1 cellular context compared by ENCODE assay signal in the genomic region with DNA sequence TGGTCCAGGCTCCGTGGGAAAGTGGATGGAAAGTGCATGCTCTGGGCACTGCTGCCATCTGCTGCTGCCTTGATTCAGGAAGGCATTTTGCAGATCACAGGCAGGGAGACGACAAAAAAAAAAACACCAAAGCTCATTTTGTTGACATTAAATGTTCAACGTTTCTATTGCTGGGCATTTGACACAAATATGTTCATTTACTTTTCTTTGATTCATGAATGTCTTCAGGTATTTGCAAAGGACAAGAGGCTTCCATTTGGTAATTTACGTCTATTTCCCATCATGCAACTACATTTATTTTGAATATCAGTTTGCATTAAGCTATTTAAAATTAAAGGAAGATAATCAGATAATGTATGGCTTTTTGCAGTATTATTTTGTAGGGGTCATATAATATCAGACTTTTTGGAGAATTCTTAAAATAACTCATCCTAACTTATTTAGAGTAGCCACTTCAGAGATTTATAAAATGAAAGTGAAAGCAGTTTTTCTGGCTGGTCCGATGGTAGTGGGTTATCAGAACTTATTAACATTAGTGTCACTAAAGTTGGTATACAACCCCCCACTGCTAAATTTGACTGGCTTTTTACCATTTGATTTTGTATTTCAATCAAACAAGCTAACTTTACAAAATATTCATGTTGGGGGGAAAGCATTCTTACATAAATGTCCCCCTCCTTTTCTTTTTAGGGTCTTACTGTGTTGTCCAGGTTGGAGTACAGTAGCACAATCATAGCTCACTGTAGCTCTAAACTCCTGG.
TF ChIP-seq lines count a peak whose summit lies in the region.

No MANE protein-coding gene starts in this region.

TF ChIP-seq in HepG2, 621 proteins besides CTCF, POLR2A, EP300 and RAD21 (continued from another document and continues in another):
- TF ChIP-seq, protein P1, sequence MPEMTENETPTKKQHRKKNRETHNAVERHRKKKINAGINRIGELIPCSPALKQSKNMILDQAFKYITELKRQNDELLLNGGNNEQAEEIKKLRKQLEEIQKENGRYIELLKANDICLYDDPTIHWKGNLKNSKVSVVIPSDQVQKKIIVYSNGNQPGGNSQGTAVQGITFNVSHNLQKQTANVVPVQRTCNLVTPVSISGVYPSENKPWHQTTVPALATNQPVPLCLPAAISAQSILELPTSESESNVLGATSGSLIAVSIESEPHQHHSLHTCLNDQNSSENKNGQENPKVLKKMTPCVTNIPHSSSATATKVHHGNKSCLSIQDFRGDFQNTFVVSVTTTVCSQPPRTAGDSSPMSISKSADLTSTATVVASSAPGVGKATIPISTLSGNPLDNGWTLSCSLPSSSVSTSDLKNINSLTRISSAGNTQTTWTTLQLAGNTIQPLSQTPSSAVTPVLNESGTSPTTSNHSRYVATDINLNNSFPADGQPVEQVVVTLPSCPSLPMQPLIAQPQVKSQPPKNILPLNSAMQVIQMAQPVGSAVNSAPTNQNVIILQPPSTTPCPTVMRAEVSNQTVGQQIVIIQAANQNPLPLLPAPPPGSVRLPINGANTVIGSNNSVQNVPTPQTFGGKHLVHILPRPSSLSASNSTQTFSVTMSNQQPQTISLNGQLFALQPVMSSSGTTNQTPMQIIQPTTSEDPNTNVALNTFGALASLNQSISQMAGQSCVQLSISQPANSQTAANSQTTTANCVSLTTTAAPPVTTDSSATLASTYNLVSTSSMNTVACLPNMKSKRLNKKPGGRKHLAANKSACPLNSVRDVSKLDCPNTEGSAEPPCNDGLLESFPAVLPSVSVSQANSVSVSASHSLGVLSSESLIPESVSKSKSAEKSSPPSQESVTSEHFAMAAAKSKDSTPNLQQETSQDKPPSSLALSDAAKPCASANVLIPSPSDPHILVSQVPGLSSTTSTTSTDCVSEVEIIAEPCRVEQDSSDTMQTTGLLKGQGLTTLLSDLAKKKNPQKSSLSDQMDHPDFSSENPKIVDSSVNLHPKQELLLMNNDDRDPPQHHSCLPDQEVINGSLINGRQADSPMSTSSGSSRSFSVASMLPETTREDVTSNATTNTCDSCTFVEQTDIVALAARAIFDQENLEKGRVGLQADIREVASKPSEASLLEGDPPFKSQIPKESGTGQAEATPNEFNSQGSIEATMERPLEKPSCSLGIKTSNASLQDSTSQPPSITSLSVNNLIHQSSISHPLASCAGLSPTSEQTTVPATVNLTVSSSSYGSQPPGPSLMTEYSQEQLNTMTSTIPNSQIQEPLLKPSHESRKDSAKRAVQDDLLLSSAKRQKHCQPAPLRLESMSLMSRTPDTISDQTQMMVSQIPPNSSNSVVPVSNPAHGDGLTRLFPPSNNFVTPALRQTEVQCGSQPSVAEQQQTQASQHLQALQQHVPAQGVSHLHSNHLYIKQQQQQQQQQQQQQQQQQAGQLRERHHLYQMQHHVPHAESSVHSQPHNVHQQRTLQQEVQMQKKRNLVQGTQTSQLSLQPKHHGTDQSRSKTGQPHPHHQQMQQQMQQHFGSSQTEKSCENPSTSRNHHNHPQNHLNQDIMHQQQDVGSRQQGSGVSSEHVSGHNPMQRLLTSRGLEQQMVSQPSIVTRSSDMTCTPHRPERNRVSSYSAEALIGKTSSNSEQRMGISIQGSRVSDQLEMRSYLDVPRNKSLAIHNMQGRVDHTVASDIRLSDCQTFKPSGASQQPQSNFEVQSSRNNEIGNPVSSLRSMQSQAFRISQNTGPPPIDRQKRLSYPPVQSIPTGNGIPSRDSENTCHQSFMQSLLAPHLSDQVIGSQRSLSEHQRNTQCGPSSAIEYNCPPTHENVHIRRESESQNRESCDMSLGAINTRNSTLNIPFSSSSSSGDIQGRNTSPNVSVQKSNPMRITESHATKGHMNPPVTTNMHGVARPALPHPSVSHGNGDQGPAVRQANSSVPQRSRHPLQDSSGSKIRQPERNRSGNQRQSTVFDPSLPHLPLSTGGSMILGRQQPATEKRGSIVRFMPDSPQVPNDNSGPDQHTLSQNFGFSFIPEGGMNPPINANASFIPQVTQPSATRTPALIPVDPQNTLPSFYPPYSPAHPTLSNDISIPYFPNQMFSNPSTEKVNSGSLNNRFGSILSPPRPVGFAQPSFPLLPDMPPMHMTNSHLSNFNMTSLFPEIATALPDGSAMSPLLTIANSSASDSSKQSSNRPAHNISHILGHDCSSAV (CRISPR knock-in tag; IDR thresholded peaks at IDR 0.05; ENCODE audit: borderline replicate concordance) = no peak
- TF ChIP-seq, protein P2, sequence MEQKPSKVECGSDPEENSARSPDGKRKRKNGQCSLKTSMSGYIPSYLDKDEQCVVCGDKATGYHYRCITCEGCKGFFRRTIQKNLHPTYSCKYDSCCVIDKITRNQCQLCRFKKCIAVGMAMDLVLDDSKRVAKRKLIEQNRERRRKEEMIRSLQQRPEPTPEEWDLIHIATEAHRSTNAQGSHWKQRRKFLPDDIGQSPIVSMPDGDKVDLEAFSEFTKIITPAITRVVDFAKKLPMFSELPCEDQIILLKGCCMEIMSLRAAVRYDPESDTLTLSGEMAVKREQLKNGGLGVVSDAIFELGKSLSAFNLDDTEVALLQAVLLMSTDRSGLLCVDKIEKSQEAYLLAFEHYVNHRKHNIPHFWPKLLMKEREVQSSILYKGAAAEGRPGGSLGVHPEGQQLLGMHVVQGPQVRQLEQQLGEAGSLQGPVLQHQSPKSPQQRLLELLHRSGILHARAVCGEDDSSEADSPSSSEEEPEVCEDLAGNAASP (CRISPR knock-in tag; IDR thresholded peaks at IDR 0.05; ENCODE audit: borderline replicate concordance) = 0 out of 2 replicates have a peak, but pooled peaks have one; percentile 32
- TF ChIP-seq MLLT10 (CRISPR knock-in tag; IDR thresholded peaks at IDR 0.05) = no peak
- peak; percentile 6; the same call in 1 of the 2 replicates for TF ChIP-seq ELF3 (CRISPR knock-in tag; IDR thresholded peaks at IDR 0.05)
- TF ChIP-seq, protein P3, sequence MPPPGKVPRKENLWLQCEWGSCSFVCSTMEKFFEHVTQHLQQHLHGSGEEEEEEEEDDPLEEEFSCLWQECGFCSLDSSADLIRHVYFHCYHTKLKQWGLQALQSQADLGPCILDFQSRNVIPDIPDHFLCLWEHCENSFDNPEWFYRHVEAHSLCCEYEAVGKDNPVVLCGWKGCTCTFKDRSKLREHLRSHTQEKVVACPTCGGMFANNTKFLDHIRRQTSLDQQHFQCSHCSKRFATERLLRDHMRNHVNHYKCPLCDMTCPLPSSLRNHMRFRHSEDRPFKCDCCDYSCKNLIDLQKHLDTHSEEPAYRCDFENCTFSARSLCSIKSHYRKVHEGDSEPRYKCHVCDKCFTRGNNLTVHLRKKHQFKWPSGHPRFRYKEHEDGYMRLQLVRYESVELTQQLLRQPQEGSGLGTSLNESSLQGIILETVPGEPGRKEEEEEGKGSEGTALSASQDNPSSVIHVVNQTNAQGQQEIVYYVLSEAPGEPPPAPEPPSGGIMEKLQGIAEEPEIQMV (CRISPR knock-in tag; IDR thresholded peaks at IDR 0.05; ENCODE audit: low read depth) = no peak
- TF ChIP-seq ZNF331 (CRISPR knock-in tag; IDR thresholded peaks at IDR 0.05) = no peak
- peak; percentile 75 for TF ChIP-seq ZSCAN22 (CRISPR knock-in tag; IDR thresholded peaks at IDR 0.05)
- no peak for TF ChIP-seq HOXA9 (CRISPR knock-in tag; IDR thresholded peaks at IDR 0.05; ENCODE audit: borderline replicate concordance)
- TF ChIP-seq THAP11 (CRISPR knock-in tag; IDR thresholded peaks at IDR 0.05) = no peak
- peak; percentile 6; the same call in 1 of the 2 replicates for TF ChIP-seq NR2F2 (IDR thresholded peaks at IDR 0.05; ENCODE audit: borderline replicate concordance, low read depth)
- no peak for TF ChIP-seq U2AF2 (IDR thresholded peaks at IDR 0.05; ENCODE audit: low read depth, low read length)
- no peak for TF ChIP-seq MEIS1 (CRISPR knock-in tag; IDR thresholded peaks at IDR 0.05; ENCODE audit: borderline replicate concordance)
- 0 out of 2 replicates have a peak, but pooled peaks have one; percentile 11 for TF ChIP-seq ZNF614 (CRISPR knock-in tag; IDR thresholded peaks at IDR 0.05; ENCODE audit: borderline replicate concordance)
- peak; percentile 10 for TF ChIP-seq YY1 (IDR thresholded peaks at IDR 0.05; ENCODE audit: insufficient read depth, insufficient replicate concordance, low read depth, low read length)
- peak; percentile 21; the same call in 1 of the 2 replicates for TF ChIP-seq CREM (IDR thresholded peaks at IDR 0.05)
- no peak for TF ChIP-seq CREM (CRISPR knock-in tag; IDR thresholded peaks at IDR 0.05)
- 0 out of 2 replicates have a peak, but pooled peaks have one; percentile 13 for TF ChIP-seq SOX5 (CRISPR knock-in tag; IDR thresholded peaks at IDR 0.05; ENCODE audit: borderline replicate concordance)
- no peak for TF ChIP-seq MTA1 (CRISPR knock-in tag; IDR thresholded peaks at IDR 0.05; ENCODE audit: borderline replicate concordance)
- TF ChIP-seq SP140L (CRISPR knock-in tag; IDR thresholded peaks at IDR 0.05; ENCODE audit: borderline replicate concordance) = no peak
- no peak for TF ChIP-seq NR1H2 (CRISPR knock-in tag; IDR thresholded peaks at IDR 0.05; ENCODE audit: borderline replicate concordance, low read depth)
- no peak for TF ChIP-seq SETDB1 (CRISPR knock-in tag; IDR thresholded peaks at IDR 0.05; ENCODE audit: borderline replicate concordance)
- TF ChIP-seq ZNF747 (CRISPR knock-in tag; IDR thresholded peaks at IDR 0.05; ENCODE audit: borderline replicate concordance) = no peak
- no peak for TF ChIP-seq ZNF616 (CRISPR knock-in tag; IDR thresholded peaks at IDR 0.05; ENCODE audit: low read depth)
- no peak for TF ChIP-seq ZNF441 (CRISPR knock-in tag; IDR thresholded peaks at IDR 0.05; ENCODE audit: borderline replicate concordance)
- TF ChIP-seq, protein P4, sequence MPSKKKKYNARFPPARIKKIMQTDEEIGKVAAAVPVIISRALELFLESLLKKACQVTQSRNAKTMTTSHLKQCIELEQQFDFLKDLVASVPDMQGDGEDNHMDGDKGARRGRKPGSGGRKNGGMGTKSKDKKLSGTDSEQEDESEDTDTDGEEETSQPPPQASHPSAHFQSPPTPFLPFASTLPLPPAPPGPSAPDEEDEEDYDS (CRISPR knock-in tag; IDR thresholded peaks at IDR 0.05) = peak; percentile 13; the same call in 1 of the 2 replicates
- TF ChIP-seq SSRP1 (CRISPR knock-in tag; IDR thresholded peaks at IDR 0.05) = peak; percentile 87; the same call in 1 of the 2 replicates
- TF ChIP-seq ZMYM2 (CRISPR knock-in tag; IDR thresholded peaks at IDR 0.05) = peak; percentile 67; the same call in 1 of the 2 replicates
- no peak for TF ChIP-seq ZNF577 (CRISPR knock-in tag; IDR thresholded peaks at IDR 0.05; ENCODE audit: borderline replicate concordance, low read depth)
- TF ChIP-seq, protein P5, sequence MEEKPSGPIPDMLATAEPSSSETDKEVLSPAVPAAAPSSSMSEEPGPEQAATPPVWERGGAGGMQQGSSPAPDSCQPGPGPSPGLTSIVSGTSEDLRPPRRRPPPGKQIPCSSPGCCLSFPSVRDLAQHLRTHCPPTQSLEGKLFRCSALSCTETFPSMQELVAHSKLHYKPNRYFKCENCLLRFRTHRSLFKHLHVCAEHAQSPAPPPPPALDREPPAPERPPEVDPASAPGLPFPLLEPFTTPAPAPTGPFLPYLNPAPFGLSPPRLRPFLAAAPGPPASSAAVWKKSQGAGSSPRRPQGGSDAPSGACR (CRISPR knock-in tag; IDR thresholded peaks at IDR 0.05) = no peak
- TF ChIP-seq MED1 (CRISPR knock-in tag; IDR thresholded peaks at IDR 0.05) = no peak
- TF ChIP-seq SKI (IDR thresholded peaks at IDR 0.05; ENCODE audit: partially characterized antibody) = no peak
- no peak for TF ChIP-seq HOXA5 (CRISPR knock-in tag; IDR thresholded peaks at IDR 0.05)
- TF ChIP-seq, protein P6, sequence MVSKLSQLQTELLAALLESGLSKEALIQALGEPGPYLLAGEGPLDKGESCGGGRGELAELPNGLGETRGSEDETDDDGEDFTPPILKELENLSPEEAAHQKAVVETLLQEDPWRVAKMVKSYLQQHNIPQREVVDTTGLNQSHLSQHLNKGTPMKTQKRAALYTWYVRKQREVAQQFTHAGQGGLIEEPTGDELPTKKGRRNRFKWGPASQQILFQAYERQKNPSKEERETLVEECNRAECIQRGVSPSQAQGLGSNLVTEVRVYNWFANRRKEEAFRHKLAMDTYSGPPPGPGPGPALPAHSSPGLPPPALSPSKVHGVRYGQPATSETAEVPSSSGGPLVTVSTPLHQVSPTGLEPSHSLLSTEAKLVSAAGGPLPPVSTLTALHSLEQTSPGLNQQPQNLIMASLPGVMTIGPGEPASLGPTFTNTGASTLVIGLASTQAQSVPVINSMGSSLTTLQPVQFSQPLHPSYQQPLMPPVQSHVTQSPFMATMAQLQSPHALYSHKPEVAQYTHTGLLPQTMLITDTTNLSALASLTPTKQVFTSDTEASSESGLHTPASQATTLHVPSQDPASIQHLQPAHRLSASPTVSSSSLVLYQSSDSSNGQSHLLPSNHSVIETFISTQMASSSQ (IDR thresholded peaks at IDR 0.05; ENCODE audit: low read depth) = peak; percentile 11; the same call in 1 of the 2 replicates
- TF ChIP-seq, protein P6 (CRISPR knock-in tag; IDR thresholded peaks at IDR 0.05; ENCODE audit: borderline replicate concordance) = no peak
- TF ChIP-seq, protein P7, sequence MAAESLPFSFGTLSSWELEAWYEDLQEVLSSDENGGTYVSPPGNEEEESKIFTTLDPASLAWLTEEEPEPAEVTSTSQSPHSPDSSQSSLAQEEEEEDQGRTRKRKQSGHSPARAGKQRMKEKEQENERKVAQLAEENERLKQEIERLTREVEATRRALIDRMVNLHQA (CRISPR knock-in tag; IDR thresholded peaks at IDR 0.05) = no peak; the same call in 1 of the 2 replicates
- no peak for TF ChIP-seq CEBPB (IDR thresholded peaks at IDR 0.05; ENCODE audit: borderline replicate concordance, low read depth, low read length)
- no peak for TF ChIP-seq MTA3 (CRISPR knock-in tag; IDR thresholded peaks at IDR 0.05)
- TF ChIP-seq ZNF251 (CRISPR knock-in tag; IDR thresholded peaks at IDR 0.05) = no peak
